Comparison of ENCODE assay signal across 1 cellular context in the genomic region with DNA sequence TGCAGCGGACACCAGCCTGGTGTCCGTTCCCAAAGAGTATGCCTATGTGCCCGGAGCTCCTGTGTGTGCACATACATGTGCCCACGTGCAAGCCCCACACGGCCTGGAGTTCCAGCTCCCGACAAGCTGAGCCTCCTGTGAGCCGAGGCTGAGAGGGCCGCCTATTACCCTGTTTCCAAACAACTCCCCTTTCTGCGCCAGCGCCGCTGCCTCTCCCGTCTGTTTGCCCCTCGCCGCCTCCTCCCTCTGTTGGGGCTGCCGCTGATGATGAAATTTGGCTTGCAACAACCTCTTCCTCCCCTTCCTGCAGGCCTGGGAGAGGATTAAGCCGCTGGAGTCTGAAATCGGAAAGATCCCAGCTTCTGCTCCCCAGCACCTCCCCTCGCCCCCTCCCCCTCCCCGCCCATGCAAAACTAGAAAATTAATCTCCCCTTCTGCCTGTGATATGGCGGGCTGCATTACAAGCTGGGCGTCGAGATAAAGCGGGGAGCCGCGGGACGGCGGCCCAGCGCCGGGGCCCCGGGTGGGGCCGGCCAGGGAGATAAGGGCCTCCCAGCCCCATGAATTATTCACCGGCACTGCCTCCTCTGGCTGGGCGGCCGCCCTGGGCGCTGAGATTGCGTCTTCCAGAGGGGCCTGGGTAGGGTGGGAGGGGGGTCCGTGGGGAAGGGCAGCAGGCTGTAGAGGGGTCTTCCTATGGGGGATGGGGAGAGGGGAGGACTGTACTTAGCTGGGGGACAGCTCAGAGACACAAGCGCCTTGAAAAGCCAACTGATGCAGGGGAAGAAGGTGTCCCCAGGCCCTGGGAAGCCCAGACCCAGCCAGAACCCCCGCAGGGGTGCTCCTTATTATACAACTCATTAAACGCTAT.
TF ChIP-seq lines count a peak whose summit lies in the region.

No MANE protein-coding gene starts in this region.

TF ChIP-seq in K562, 482 proteins besides CTCF, POLR2A, EP300 and RAD21 (continued from another document and continues in another):
- TF ChIP-seq, protein P1, sequence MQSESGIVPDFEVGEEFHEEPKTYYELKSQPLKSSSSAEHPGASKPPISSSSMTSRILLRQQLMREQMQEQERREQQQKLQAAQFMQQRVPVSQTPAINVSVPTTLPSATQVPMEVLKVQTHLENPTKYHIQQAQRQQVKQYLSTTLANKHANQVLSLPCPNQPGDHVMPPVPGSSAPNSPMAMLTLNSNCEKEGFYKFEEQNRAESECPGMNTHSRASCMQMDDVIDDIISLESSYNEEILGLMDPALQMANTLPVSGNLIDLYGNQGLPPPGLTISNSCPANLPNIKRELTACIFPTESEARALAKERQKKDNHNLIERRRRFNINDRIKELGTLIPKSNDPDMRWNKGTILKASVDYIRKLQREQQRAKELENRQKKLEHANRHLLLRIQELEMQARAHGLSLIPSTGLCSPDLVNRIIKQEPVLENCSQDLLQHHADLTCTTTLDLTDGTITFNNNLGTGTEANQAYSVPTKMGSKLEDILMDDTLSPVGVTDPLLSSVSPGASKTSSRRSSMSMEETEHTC (IDR thresholded peaks at IDR 0.05) = no peak
- TF ChIP-seq NR2C2 (CRISPR knock-in tag; IDR thresholded peaks at IDR 0.05) (no peak), NR2C2 (tag; IDR thresholded peaks at IDR 0.05) (peak; percentile 35; the same call in 1 of the 2 replicates), SPI1 (IDR thresholded peaks at IDR 0.05; ENCODE audit: borderline replicate concordance, low read depth, low read length) (peak; percentile 24; the same call in 1 of the 2 replicates), RHOXF2B (CRISPR knock-in tag; conservative IDR thresholded peaks at IDR 0.05) (no peak), THRB (CRISPR knock-in tag; conservative IDR thresholded peaks at IDR 0.05) (no peak), ZNF436 (CRISPR knock-in tag; IDR thresholded peaks at IDR 0.05) (no peak), FOXO4 (CRISPR knock-in tag; IDR thresholded peaks at IDR 0.05) (no peak), STAT5B (CRISPR knock-in tag; IDR thresholded peaks at IDR 0.05) (no peak), ETV6 (IDR thresholded peaks at IDR 0.05; ENCODE audit: borderline replicate concordance in 1 of 2, low read depth in 2 of 2, low read length in 1 of 2) (no peak), ETV6 (CRISPR knock-in tag; IDR thresholded peaks at IDR 0.05; ENCODE audit: borderline replicate concordance) (no peak), ZNF639 (CRISPR knock-in tag; conservative IDR thresholded peaks at IDR 0.05 in 1 of 2, IDR thresholded peaks at IDR 0.05 in 1 of 2) (peak in 1 of 2 experiments; percentile 93; a peak in 2 of 4 replicates), MED1 (CRISPR knock-in tag; IDR thresholded peaks at IDR 0.05; ENCODE audit: borderline replicate concordance) (no peak), ZNF3 (CRISPR knock-in tag; IDR thresholded peaks at IDR 0.05) (no peak), KLF1 (tag; IDR thresholded peaks at IDR 0.05) (no peak), ZNF324 (CRISPR knock-in tag; IDR thresholded peaks at IDR 0.05) (no peak), HES1 (IDR thresholded peaks at IDR 0.05; ENCODE audit: low read depth) (peak; percentile 94), THRA (IDR thresholded peaks at IDR 0.05) (no peak), ZNF24 (IDR thresholded peaks at IDR 0.05) (no peak), EHMT2 (IDR thresholded peaks at IDR 0.05) (no peak), ZNF696 (CRISPR knock-in tag; conservative IDR thresholded peaks at IDR 0.05) (no peak), TFE3 (CRISPR knock-in tag; IDR thresholded peaks at IDR 0.05) (no peak), ZNF431 (CRISPR knock-in tag; IDR thresholded peaks at IDR 0.05) (no peak), ESRRA (IDR thresholded peaks at IDR 0.05; ENCODE audit: borderline replicate concordance, low read depth) (no peak), WHSC1 (IDR thresholded peaks at IDR 0.05; ENCODE audit: low read length) (no peak), BRD9 (IDR thresholded peaks at IDR 0.05; ENCODE audit: low read depth, partially characterized antibody) (no peak), E2F3 (CRISPR knock-in tag; IDR thresholded peaks at IDR 0.05) (0 out of 2 replicates have a peak, but pooled peaks have one; percentile 39), JUND (IDR thresholded peaks at IDR 0.05; ENCODE audit: borderline replicate concordance, low read depth, low read length) (peak; percentile 56; the same call in 1 of the 2 replicates), JUND (tag; IDR thresholded peaks at IDR 0.05; ENCODE audit: borderline replicate concordance, low read depth, low read length) (peak; percentile 39; the same call in 1 of the 3 replicates), ZNF449 (CRISPR knock-in tag; IDR thresholded peaks at IDR 0.05) (peak; percentile 51; the same call in 1 of the 2 replicates), MYBL2 (IDR thresholded peaks at IDR 0.05; ENCODE audit: low read depth) (no peak), MYBL2 (CRISPR knock-in tag; IDR thresholded peaks at IDR 0.05; ENCODE audit: borderline replicate concordance) (no peak), CHCHD3 (CRISPR knock-in tag; IDR thresholded peaks at IDR 0.05) (no peak), SMAD2 (IDR thresholded peaks at IDR 0.05; ENCODE audit: low read depth, low read length) (no peak), FOXK1 (CRISPR knock-in tag; IDR thresholded peaks at IDR 0.05; ENCODE audit: borderline replicate concordance) (no peak), MBD2 (IDR thresholded peaks at IDR 0.05; ENCODE audit: borderline replicate concordance, low read depth) (no peak), EP400 (IDR thresholded peaks at IDR 0.05) (peak; percentile 57)
- TF ChIP-seq, protein P2, sequence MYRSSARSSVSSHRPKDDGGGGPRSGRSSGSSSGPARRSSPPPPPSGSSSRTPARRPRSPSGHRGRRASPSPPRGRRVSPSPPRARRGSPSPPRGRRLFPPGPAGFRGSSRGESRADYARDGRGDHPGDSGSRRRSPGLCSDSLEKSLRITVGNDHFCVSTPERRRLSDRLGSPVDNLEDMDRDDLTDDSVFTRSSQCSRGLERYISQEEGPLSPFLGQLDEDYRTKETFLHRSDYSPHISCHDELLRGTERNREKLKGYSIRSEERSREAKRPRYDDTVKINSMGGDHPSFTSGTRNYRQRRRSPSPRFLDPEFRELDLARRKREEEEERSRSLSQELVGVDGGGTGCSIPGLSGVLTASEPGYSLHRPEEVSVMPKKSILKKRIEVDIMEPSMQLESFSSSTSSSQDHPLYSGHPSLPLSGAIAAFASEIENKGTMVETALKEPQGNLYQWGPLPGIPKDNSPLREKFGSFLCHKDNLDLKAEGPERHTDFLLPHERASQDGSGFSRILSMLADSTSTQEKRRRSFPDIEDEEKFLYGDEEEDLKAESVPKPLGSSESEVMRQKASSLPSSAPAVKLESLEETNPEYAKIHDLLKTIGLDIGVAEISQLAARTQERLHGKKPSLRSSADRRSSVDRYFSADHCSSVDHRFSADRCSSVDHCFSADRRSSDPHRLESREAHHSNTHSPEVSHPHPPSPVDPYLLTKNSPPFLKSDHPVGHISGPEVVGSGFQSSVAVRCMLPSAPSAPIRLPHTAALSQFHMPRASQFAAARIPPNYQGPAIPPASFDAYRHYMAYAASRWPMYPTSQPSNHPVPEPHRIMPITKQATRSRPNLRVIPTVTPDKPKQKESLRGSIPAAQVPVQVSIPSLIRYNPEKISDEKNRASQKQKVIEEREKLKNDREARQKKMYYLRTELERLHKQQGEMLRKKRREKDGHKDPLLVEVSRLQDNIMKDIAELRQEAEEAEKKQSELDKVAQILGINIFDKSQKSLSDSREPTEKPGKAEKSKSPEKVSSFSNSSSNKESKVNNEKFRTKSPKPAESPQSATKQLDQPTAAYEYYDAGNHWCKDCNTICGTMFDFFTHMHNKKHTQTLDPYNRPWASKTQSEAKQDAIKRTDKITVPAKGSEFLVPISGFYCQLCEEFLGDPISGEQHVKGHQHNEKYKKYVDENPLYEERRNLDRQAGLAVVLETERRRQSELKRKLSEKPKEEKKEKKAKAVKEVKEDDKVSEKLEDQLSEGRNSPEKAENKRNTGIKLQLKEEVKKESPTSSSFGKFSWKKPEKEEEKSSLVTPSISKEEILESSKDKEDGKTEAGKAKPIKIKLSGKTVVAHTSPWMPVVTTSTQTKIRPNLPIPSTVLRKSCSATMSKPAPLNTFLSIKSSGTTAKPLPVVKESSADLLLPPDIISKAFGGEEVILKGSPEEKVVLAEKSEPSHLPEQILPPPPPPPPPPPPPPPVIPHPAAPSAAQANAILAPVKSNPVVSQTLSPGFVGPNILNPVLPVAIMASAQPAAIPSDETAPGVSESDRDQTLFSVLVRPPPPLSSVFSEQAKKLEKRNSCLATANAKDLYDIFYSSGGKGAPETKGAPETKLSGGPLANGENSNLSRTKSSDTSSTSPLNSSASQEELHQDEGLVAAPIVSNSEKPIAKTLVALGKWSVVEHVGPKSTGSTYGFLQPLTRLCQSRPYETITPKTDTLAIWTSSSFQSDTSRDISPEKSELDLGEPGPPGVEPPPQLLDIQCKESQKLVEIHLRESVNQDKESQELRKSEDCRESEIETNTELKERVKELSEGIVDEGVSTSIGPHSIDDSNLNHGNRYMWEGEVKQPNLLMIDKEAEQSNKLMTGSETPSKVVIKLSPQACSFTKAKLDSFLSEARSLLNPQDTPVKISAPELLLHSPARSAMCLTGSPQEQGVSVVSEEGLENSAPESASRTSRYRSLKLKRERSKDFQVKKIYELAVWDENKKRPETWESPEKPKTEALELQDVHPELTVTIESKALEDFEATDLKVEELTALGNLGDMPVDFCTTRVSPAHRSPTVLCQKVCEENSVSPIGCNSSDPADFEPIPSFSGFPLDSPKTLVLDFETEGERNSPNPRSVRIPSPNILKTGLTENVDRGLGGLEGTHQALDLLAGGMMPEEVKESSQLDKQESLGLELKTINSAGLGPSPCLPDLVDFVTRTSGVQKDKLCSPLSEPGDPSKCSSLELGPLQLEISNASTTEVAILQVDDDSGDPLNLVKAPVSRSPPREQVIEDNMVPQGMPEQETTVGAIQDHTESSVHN (IDR thresholded peaks at IDR 0.05; ENCODE audit: borderline replicate concordance in 1 of 2, low read depth in 1 of 2) = no peak
